16 cellular contexts compared by ENCODE assay signal in the genomic region with DNA sequence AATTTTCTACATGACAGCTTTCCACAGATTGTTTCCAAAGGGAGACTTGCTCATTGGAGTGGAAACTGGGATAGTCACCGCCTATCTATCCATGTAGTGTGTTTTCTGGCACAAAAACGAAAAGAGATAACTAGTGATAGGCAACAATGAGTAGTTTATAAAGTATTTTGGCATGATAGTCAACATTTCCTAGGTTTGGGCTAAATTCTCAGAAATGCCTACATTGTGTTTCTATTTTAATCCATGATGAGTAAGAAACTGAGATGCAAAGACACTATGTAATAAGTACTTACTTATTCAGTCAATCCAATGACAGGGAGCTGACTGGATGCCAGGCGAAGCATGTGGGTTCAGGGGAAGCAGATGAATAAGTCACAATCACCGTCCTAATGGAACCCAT.
DNase-seq lines count a peak whose midpoint lies in the region; TF ChIP-seq lines count a peak whose summit lies in the region.
"Had no signal": no experiment of that assay in that cellular context is flagged by ENCODE, and none has a peak within 500 bp of the region (broad histone marks: within the 10 kb centered on the region; RNA-seq: fewer than 3 reads in every experiment).

No MANE protein-coding gene starts in this region.

- peaks cover 37% of the 10 kb centered on the region for H3K27me3 Mint-ChIP-seq in mesothelial cell of epicardium (ENCODE audit: low read depth)
- H3K27me3 Mint-ChIP-seq: activated naive CD8-positive, alpha-beta T cell had no signal

- peaks cover 2% of the 10 kb centered on the region for H3K4me1 Mint-ChIP-seq in mesothelial cell of epicardium
- H3K4me1 Mint-ChIP-seq: nephron progenitor cell had no signal

- no peak for TF ChIP-seq CTCF in fibroblast of pulmonary artery (IDR thresholded peaks at IDR 0.05; ENCODE audit: low read length, missing control alignments)
- TF ChIP-seq CTCF in mesothelial cell of epicardium (IDR thresholded peaks at IDR 0.05; ENCODE audit: unreplicated experiment): no peak

- H3K4me3 Mint-ChIP-seq in mesothelial cell of epicardium: no peak overlapping the region
- H3K4me3 Mint-ChIP-seq: activated naive CD8-positive, alpha-beta T cell; nephron progenitor cell had no signal

- H3K27ac Mint-ChIP-seq in mesothelial cell of epicardium: no peak overlapping the region
- H3K27ac Mint-ChIP-seq: activated naive CD8-positive, alpha-beta T cell; nephron progenitor cell had no signal

- no peak overlapping the region for H3K4me3 ChIP-seq in fibroblast of pulmonary artery (replicated peaks; ENCODE audit: low read depth, low read length)
- H3K4me3 ChIP-seq: BLaER1 treated with 17β-estradiol and CSF1 and Interleukin-3, amounts not matched to agents 10 nM and 100 nM; gastroesophageal sphincter; SJCRH30 had no signal

- no peaks in the 10 kb centered on the region for H3K36me3 Mint-ChIP-seq in mesothelial cell of epicardium
- H3K36me3 Mint-ChIP-seq: activated naive CD8-positive, alpha-beta T cell had no signal

- DNase-seq in EL (peak; percentile 0), RKO (ENCODE audit: low spot score) (peak; percentile 19), fibroblast of pulmonary artery (ENCODE audit: low read depth) (peak; percentile 90), retina (peak; percentile 47), CD1c-positive myeloid dendritic cell (ENCODE audit: extremely low spot score) (no peak), mesothelial cell of epicardium (ENCODE audit: low spot score in 2 of 2, unreplicated experiment in 2 of 2) (no peak), NCI-H748 (lab: John Stamatoyannopoulos, UW; ENCODE audit: unreplicated experiment) (no peak)
- DNase-seq: activated T-cell treated with anti-CD3 and anti-CD28 coated beads, Interleukin-2, amount 50 U/mL, for 48 hours; DMS153; NCI-H187; NCI-H510A; nephron progenitor cell; SJCRH30 had no signal

- no peaks in the 10 kb centered on the region for H3K9me3 Mint-ChIP-seq in mesothelial cell of epicardium
- H3K9me3 Mint-ChIP-seq: nephron progenitor cell had no signal

Comparison
In these comparisons a context has a peak if more than half of its experiments do, and no peak if none do; other contexts are left out.
1. DNase-seq: peak in EL (single experiment), RKO (single experiment), fibroblast of pulmonary artery (single experiment) and retina (single experiment); none in CD1c-positive myeloid dendritic cell (single experiment), mesothelial cell of epicardium (0 of 2) and NCI-H748 (single experiment).